27 cellular contexts compared by ENCODE assay signal in genomic region chr10:92826061-92826460, GRCh38.
"Had no signal": no experiment of that assay in that cellular context is flagged by ENCODE, and none has a peak within 500 bp of the region (broad histone marks: within the 10 kb centered on the region; RNA-seq: fewer than 3 reads in every experiment).

No MANE protein-coding gene starts in this region.

- H3K4me3 Mint-ChIP-seq: activated CD4-positive, alpha-beta T cell treated with anti-CD3 and anti-CD28 coated beads, Interleukin-2, amount 10 ng/mL, durations not matched to agents 7 days and 5 days; activated CD8-positive, alpha-beta memory T cell treated with anti-CD3 and anti-CD28 coated beads, Interleukin-2, amount 10 ng/mL, durations not matched to agents 7 days and 5 days; activated CD8-positive, alpha-beta T cell treated with anti-CD3 and anti-CD28 coated beads, Interleukin-2, amount 10 ng/mL, durations not matched to agents 7 days and 5 days; activated naive CD4-positive, alpha-beta T cell treated with anti-CD3 and anti-CD28 coated beads, Interleukin-2, amount 50 U/mL, for 24 hours; activated naive CD8-positive, alpha-beta T cell treated with anti-CD3 and anti-CD28 coated beads, Interleukin-2, amount 50 U/mL, for 24 hours; immature natural killer cell; naive thymus-derived CD4-positive, alpha-beta T cell; T-helper 17 cell; WTC11 had no signal

- FAIRE-seq: urothelium cell line had no signal

- H3K27me3 Mint-ChIP-seq: activated CD8-positive, alpha-beta memory T cell treated with anti-CD3 and anti-CD28 coated beads, Interleukin-2, amount 10 ng/mL, durations not matched to agents 7 days and 5 days; activated naive CD4-positive, alpha-beta T cell treated with anti-CD3 and anti-CD28 coated beads, Interleukin-2, amount 50 U/mL, for 24 hours; activated naive CD8-positive, alpha-beta T cell treated with anti-CD3 and anti-CD28 coated beads, Interleukin-2, amount 50 U/mL, for 24 hours; T-helper 17 cell had no signal

- H3K36me3 Mint-ChIP-seq: activated CD8-positive, alpha-beta memory T cell treated with anti-CD3 and anti-CD28 coated beads, Interleukin-2, amount 10 ng/mL, durations not matched to agents 7 days and 5 days; WTC11 had no signal

- H3K27ac Mint-ChIP-seq: activated CD4-positive, alpha-beta T cell treated with anti-CD3 and anti-CD28 coated beads, Interleukin-2, amount 10 ng/mL, durations not matched to agents 7 days and 5 days; activated CD8-positive, alpha-beta memory T cell treated with anti-CD3 and anti-CD28 coated beads, Interleukin-2, amount 10 ng/mL, durations not matched to agents 7 days and 5 days; activated CD8-positive, alpha-beta T cell treated with anti-CD3 and anti-CD28 coated beads, Interleukin-2, amount 10 ng/mL, durations not matched to agents 7 days and 5 days; activated naive CD4-positive, alpha-beta T cell treated with anti-CD3 and anti-CD28 coated beads, Interleukin-2, amount 50 U/mL, for 24 hours; activated naive CD8-positive, alpha-beta T cell treated with anti-CD3 and anti-CD28 coated beads, Interleukin-2, amount 50 U/mL, for 24 hours; activated T-helper 2 cell treated with anti-CD3 and anti-CD28 coated beads, Interferon-gamma antibody, Interleukin-2, Interleukin-4, amounts not matched to agents 10 μg/mL and 5 μg/mL and 100 μg/mL, durations not matched to agents 14 hours and 24 hours and 36 hours; immature natural killer cell; T-helper 17 cell had no signal

- ATAC-seq: activated CD8-positive, alpha-beta memory T cell treated with anti-CD3 and anti-CD28 coated beads, Interleukin-2, amount 10 ng/mL, durations not matched to agents 7 days and 5 days; activated CD8-positive, alpha-beta T cell treated with anti-CD3 and anti-CD28 coated beads, Interleukin-2, amount 10 ng/mL, durations not matched to agents 7 days and 5 days; activated naive CD8-positive, alpha-beta T cell treated with anti-CD3 and anti-CD28 coated beads, Interleukin-2, amount 50 U/mL, for 24 hours; foreskin keratinocyte; left lobe of liver; lower lobe of right lung; naive thymus-derived CD4-positive, alpha-beta T cell; T-helper 17 cell; WTC11 had no signal

- DNase-seq: activated CD4-positive, alpha-beta T cell treated with anti-CD3 and anti-CD28 coated beads for 1 hour; activated CD4-positive, alpha-beta T cell treated with anti-CD3 and anti-CD28 coated beads, Interleukin-2, amount 10 ng/mL, durations not matched to agents 7 days and 5 days; activated CD8-positive, alpha-beta memory T cell treated with anti-CD3 and anti-CD28 coated beads, Interleukin-2, amount 10 ng/mL, durations not matched to agents 7 days and 5 days; activated CD8-positive, alpha-beta T cell treated with anti-CD3 and anti-CD28 coated beads, Interleukin-2, amount 10 ng/mL, durations not matched to agents 7 days and 5 days; activated naive CD8-positive, alpha-beta T cell treated with anti-CD3 and anti-CD28 coated beads, Interleukin-2, amount 50 U/mL, for 24 hours; activated T-cell treated with anti-CD3 and anti-CD28 coated beads, Interleukin-2, amount 50 U/mL, for 48 hours; amygdala; central memory CD4-positive, alpha-beta T cell; heart left ventricle; hypothalamus; immature natural killer cell; kidney glomerular epithelial cell; lower lobe of right lung; naive thymus-derived CD4-positive, alpha-beta T cell; posterior cingulate gyrus; right cardiac atrium; spleen; stimulated activated naive CD4-positive, alpha-beta T cell treated with Interleukin-2 at 50 U/mL for 16 hours; T-helper 17 cell; T1000; trophoblast cell had no signal

- H3K9me3 Mint-ChIP-seq: activated CD4-positive, alpha-beta T cell treated with anti-CD3 and anti-CD28 coated beads, Interleukin-2, amount 10 ng/mL, durations not matched to agents 7 days and 5 days; activated naive CD4-positive, alpha-beta T cell treated with anti-CD3 and anti-CD28 coated beads, Interleukin-2, amount 50 U/mL, for 24 hours; immature natural killer cell had no signal
